Comparison of ENCODE assay signal across 8 cellular contexts in genomic region chr3:24496529-24497482, GRCh38. TPM values are rescaled to one million over a fixed set of nuclear protein-coding genes. Genes with fewer than 3 reads are reported as not detected.
DNase-seq lines count a peak whose midpoint lies in the region; ATAC-seq and TF ChIP-seq lines count a peak whose summit lies in the region.

No MANE protein-coding gene starts in this region.

- ATAC-seq in activated CD4-positive, alpha-beta T cell treated with anti-CD3 and anti-CD28 coated beads for 36 hours: no peak
- no peak for ATAC-seq in activated B cell treated with CpG ODN at 0.5 μM for 24 hours (ENCODE audit: low read depth)
- no peak for ATAC-seq in HG03378 (IDR thresholded peaks at IDR 0.05; ENCODE audit: unreplicated experiment)
- ATAC-seq in HG02884 (IDR thresholded peaks at IDR 0.05; ENCODE audit: unreplicated experiment): no peak

- peaks cover 13% of the 10 kb centered on the region for H3K4me1 ChIP-seq in hepatocyte (ENCODE audit: insufficient read depth)
- peaks cover 0 to 45% (median 14%) of the 10 kb centered on the region in 6 donors for H3K4me1 ChIP-seq in spleen
- no peaks in the 10 kb centered on the region for H3K4me1 ChIP-seq in effector memory CD4-positive, alpha-beta T cell (ENCODE audit: control insufficient read depth, insufficient read depth, low read length, poor library complexity, severe bottlenecking)

- peak; percentile 10 for DNase-seq in activated CD4-positive, alpha-beta T cell treated with anti-CD3 and anti-CD28 coated beads for 36 hours
- no peak for DNase-seq in activated CD4-positive, alpha-beta T cell treated with anti-CD3 and anti-CD28 coated beads, Interleukin-2, amount 50 U/mL, for 48 hours
- DNase-seq in activated B cell treated with CpG ODN at 0.5 μM for 24 hours: peak; percentile 20
- peak; percentile 69 for DNase-seq in hepatocyte (ENCODE audit: low spot score)
- DNase-seq in spleen: peak; percentile 78
- no peak for DNase-seq in effector memory CD4-positive, alpha-beta T cell

- H3K4me1 Mint-ChIP-seq in activated CD4-positive, alpha-beta T cell treated with anti-CD3 and anti-CD28 coated beads for 36 hours: peaks cover 2% of the 10 kb centered on the region
- peaks cover 15% of the 10 kb centered on the region for H3K4me1 Mint-ChIP-seq in activated B cell treated with CpG ODN at 0.5 μM for 24 hours

- H3K9me3 Mint-ChIP-seq in activated CD4-positive, alpha-beta T cell treated with anti-CD3 and anti-CD28 coated beads for 36 hours (ENCODE audit: low read depth): no peaks in the 10 kb centered on the region
- no peaks in the 10 kb centered on the region for H3K9me3 Mint-ChIP-seq in activated B cell treated with CpG ODN at 0.5 μM for 24 hours

- H3K4me2 ChIP-seq in hepatocyte: peak overlapping the region; percentile 97

- CTCF ChIA-PET in activated CD4-positive, alpha-beta T cell treated with anti-CD3 and anti-CD28 coated beads for 36 hours (lab: Charles Lee): interaction anchor here (0.6 kb wide), 1 partner anchor 757 kb away, joined by 3 read pairs; no protein-coding TSS in a partner anchor
- CTCF ChIA-PET in activated B cell treated with CpG ODN at 0.5 μM for 24 hours (lab: Charles Lee): interaction anchor here (0.8 to 1.9 kb wide), 3 partner anchors 9 to 86 kb away, joined by 3 to 6 read pairs (median 3); no protein-coding TSS in a partner anchor

- H3K27ac Mint-ChIP-seq in activated CD4-positive, alpha-beta T cell treated with anti-CD3 and anti-CD28 coated beads for 36 hours: no peak overlapping the region
- no peak overlapping the region for H3K27ac Mint-ChIP-seq in activated B cell treated with CpG ODN at 0.5 μM for 24 hours

- no peak for TF ChIP-seq CTCF in activated B cell treated with CpG ODN at 0.5 μM for 24 hours (IDR thresholded peaks at IDR 0.05)
- TF ChIP-seq CTCF in hepatocyte (IDR thresholded peaks at IDR 0.05; ENCODE audit: poor library complexity): peak; percentile 49
- peak in 6 of 11 experiments; percentile 25 to 49 (median 46) for TF ChIP-seq CTCF in spleen (IDR thresholded peaks at IDR 0.05 in 8 of 11, conservative IDR thresholded peaks at IDR 0.05 in 3 of 11)

- H3K79me2 ChIP-seq in hepatocyte: peaks cover 47% of the 10 kb centered on the region

- H3K4me3 ChIP-seq in hepatocyte (no peak overlapping the region), spleen (no peak overlapping the region)
- no peak overlapping the region for H3K4me3 ChIP-seq in effector memory CD4-positive, alpha-beta T cell (ENCODE audit: insufficient read depth, low read depth, low read length, poor library complexity, severe bottlenecking)

- H3K4me3 Mint-ChIP-seq in activated CD4-positive, alpha-beta T cell treated with anti-CD3 and anti-CD28 coated beads for 36 hours: no peak overlapping the region
- peak overlapping the region; percentile 90 for H3K4me3 Mint-ChIP-seq in activated B cell treated with CpG ODN at 0.5 μM for 24 hours

- no peaks in the 10 kb centered on the region for H3K36me3 Mint-ChIP-seq in activated CD4-positive, alpha-beta T cell treated with anti-CD3 and anti-CD28 coated beads for 36 hours (ENCODE audit: low read depth)
- no peaks in the 10 kb centered on the region for H3K36me3 Mint-ChIP-seq in activated B cell treated with CpG ODN at 0.5 μM for 24 hours (ENCODE audit: low read depth)

- WGBS in hepatocyte (ENCODE audit: low lambda C conversion rate, missing lambda C conversion rate): 40% methylated on average over 16 of the region's 16 CpGs
- WGBS in spleen, 5 donors: 59 to 64% (median 62%) methylated on average over 16 of the region's 16 CpGs

- POLR2A ChIA-PET in activated CD4-positive, alpha-beta T cell treated with anti-CD3 and anti-CD28 coated beads for 36 hours (lab: Charles Lee): no interaction called here
- POLR2A ChIA-PET in activated B cell treated with CpG ODN at 0.5 μM for 24 hours (lab: Charles Lee): interaction anchor here (0.7 kb wide), 1 partner anchor 227 kb away, joined by 4 read pairs; no protein-coding TSS in a partner anchor

- H4K20me1 ChIP-seq in hepatocyte (ENCODE audit: insufficient read depth, poor library complexity, severe bottlenecking): no peaks in the 10 kb centered on the region

- H3K36me3 ChIP-seq in hepatocyte (replicated peaks; ENCODE audit: insufficient read depth, low read depth) (no peaks in the 10 kb centered on the region), spleen (no peaks in the 10 kb centered on the region)
- no peaks in the 10 kb centered on the region for H3K36me3 ChIP-seq in effector memory CD4-positive, alpha-beta T cell (ENCODE audit: control insufficient read depth, insufficient read depth, low read length)

- no peak for TF ChIP-seq POLR2A in spleen (IDR thresholded peaks at IDR 0.05)

- H3K27me3 ChIP-seq in hepatocyte (no peaks in the 10 kb centered on the region), spleen (replicated peaks in 1 of 7) (peaks cover 0 to 48% (median 12%) of the 10 kb centered on the region in 7 donors)
- no peaks in the 10 kb centered on the region for H3K27me3 ChIP-seq in effector memory CD4-positive, alpha-beta T cell (replicated peaks; ENCODE audit: control insufficient read depth, insufficient read depth, low read length, poor library complexity, severe bottlenecking)

- peaks cover 46% of the 10 kb centered on the region for H3K27me3 Mint-ChIP-seq in activated CD4-positive, alpha-beta T cell treated with anti-CD3 and anti-CD28 coated beads for 36 hours
- peaks cover 30% of the 10 kb centered on the region for H3K27me3 Mint-ChIP-seq in activated B cell treated with CpG ODN at 0.5 μM for 24 hours

- H2AFZ ChIP-seq in hepatocyte: no peak overlapping the region

- H3K27ac ChIP-seq in hepatocyte: peak overlapping the region; percentile 99
- peak overlapping the region in 1 of 8 donors; percentile 94 for H3K27ac ChIP-seq in spleen
- H3K27ac ChIP-seq in effector memory CD4-positive, alpha-beta T cell (ENCODE audit: insufficient read depth, low read length, poor library complexity, severe bottlenecking): no peak overlapping the region

- intact Hi-C loops in activated CD4-positive, alpha-beta T cell treated with anti-CD3 and anti-CD28 coated beads for 36 hours (cut with DNase I, micrococcal nuclease): loop anchor here (5.0 to 10.0 kb wide), 3 partner anchors 180 to 502 kb away; no protein-coding TSS in a partner anchor
- intact Hi-C loops in activated B cell treated with CpG ODN at 0.5 μM for 24 hours (cut with micrococcal nuclease) (loop anchor here (10.0 kb wide), 3 partner anchors 582 to 1288 kb away; partner anchors contain the start of genes NGLY1, NKIRAS1 and RPL15), spleen (cut with DNase I; ENCODE audit: low total_unique reads) (no loop called here)

- H3K9me2 ChIP-seq in hepatocyte (replicated peaks; ENCODE audit: insufficient read depth): no peaks in the 10 kb centered on the region

- no peaks in the 10 kb centered on the region for H3K9me3 ChIP-seq in hepatocyte (ENCODE audit: low read depth)
- no peaks in the 10 kb centered on the region for H3K9me3 ChIP-seq in spleen
- no peaks in the 10 kb centered on the region for H3K9me3 ChIP-seq in effector memory CD4-positive, alpha-beta T cell (ENCODE audit: control insufficient read depth, low read length)

RNA-seq across cellular contexts. Expression of gene THRB, which starts 2.2 kb away (rescaled TPM):
- total RNA-seq in activated CD4-positive, alpha-beta T cell treated with anti-CD3 and anti-CD28 coated beads for 36 hours: not detected
- total RNA-seq in activated B cell treated with CpG ODN at 0.5 μM for 24 hours: 0.31 and 0.86 TPM in 2 replicates
- total RNA-seq in hepatocyte: 60.0 and 66.4 TPM in 2 replicates
- 26.8 and 28.1 TPM in 2 replicates for polyA plus RNA-seq in hepatocyte
- total RNA-seq in spleen: 10 to 100 TPM in 6 of 7 donors, 1 to 10 TPM in 1; 7.6 to 26.6 (median 18.3) TPM
- 1 to 10 TPM in 2 of 3 donors, under 1 TPM in 1; 1.00 to 3.7 (median 1.9) TPM for polyA plus RNA-seq in spleen

Comparison
In these comparisons a context has a peak if more than half of its experiments do, and no peak if none do; other contexts are left out.
1. DNase-seq: peak in activated CD4-positive, alpha-beta T cell treated with anti-CD3 and anti-CD28 coated beads for 36 hours (single experiment), activated B cell treated with CpG ODN at 0.5 μM for 24 hours (single experiment), hepatocyte (single experiment) and spleen (single experiment); none in activated CD4-positive, alpha-beta T cell treated with anti-CD3 and anti-CD28 coated beads, Interleukin-2, amount 50 U/mL, for 48 hours (0 of 2) and effector memory CD4-positive, alpha-beta T cell (0 of 3).